Comparison of ENCODE assay signal across 5 cellular contexts in genomic region chr6:167284565-167284964, GRCh38. TPM values are rescaled to one million over a fixed set of nuclear protein-coding genes. Genes with fewer than 3 reads are reported as not detected.
"Had no signal": no experiment of that assay in that cellular context is flagged by ENCODE, and none has a peak within 500 bp of the region (broad histone marks: within the 10 kb centered on the region; RNA-seq: fewer than 3 reads in every experiment).

No MANE protein-coding gene starts in this region.

RNA-seq across cellular contexts. Expression of gene UNC93A, which starts 6.5 kb away (rescaled TPM):
- total RNA-seq: IMR-90, M059J, Right ventricle myocardium superior, SJSA1 had no signal
- polyA plus RNA-seq: IMR-90 had no signal

RNA-seq across cellular contexts. Expression of gene TTLL2, which starts 40.3 kb away (rescaled TPM):
- total RNA-seq: HT-29, IMR-90, M059J, Right ventricle myocardium superior, SJSA1 had no signal
- polyA plus RNA-seq: IMR-90 had no signal
